8 cellular contexts compared by ENCODE assay signal in the genomic region with DNA sequence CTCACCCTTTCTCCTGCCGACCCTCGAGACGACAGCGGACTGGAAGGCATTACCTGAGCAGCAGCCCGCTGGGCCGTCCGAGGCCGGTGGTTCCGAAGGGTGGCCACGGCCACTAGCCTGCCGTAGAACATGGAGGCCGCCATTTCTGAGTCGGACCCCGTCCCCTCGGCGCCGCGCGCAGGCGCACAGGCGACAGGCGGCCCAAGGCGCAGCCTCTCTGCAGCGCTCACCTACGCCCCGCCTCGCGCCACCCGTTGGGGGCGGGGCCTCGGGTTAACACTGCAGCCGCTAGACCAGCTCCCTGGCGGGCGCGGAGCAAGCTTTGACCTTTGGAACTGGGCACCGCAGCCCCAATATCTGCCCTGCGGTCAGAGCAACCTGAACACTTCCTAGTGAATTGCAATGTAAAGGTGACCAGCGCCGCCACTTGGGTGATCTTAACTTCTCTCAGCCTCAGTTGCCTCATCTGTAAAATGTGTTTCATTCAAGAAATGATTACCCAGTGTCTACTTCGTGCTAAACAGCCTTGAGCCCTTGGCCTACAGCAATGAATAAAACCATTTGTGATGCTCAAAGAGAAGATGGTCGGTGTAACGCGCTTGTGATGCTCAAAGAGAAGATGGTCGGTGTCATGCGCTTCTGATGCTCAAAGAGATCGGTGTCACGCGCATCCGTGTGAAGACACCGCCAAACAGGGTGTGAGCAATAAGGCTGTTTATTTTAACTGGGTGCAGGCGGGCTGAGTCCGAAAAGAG. TPM values are rescaled to one million over a fixed set of nuclear protein-coding genes. Genes with fewer than 3 reads are reported as not detected.
DNase-seq lines count a peak whose midpoint lies in the region; ATAC-seq and TF ChIP-seq lines count a peak whose summit lies in the region.

A gene (minus strand): TSS at position 147 of the 755 bp plus-strand sequence. CDS start 4 bp downstream, at position 143.

- peaks cover 2% of the 10 kb centered on the region for H3K36me3 Mint-ChIP-seq in activated T-cell treated with anti-CD3 and anti-CD28 coated beads, Interleukin-2, amount 50 U/mL, for 4 hours (ENCODE audit: insufficient read depth)

- in situ Hi-C loops in KBM-7 (cut with MboI; ENCODE audit: low pct_unique_long_range_greater_than_20kb, low sequenced_read_pairs) (no loop called here), Panc1 (cut with HindIII; ENCODE audit: low pct_unique_long_range_greater_than_20kb, low sequenced_read_pairs) (no loop called here)

- no peaks in the 10 kb centered on the region for H3K27me3 Mint-ChIP-seq in activated T-cell treated with anti-CD3 and anti-CD28 coated beads, Interleukin-2, amount 50 U/mL, for 4 hours (ENCODE audit: low read depth)

- TF ChIP-seq CTCF in Panc1 (IDR thresholded peaks at IDR 0.05): no peak

- CTCF ChIA-PET in Panc1 (lab: Charles Lee): no interaction called here

- H3K4me1 ChIP-seq in Panc1 (ENCODE audit: control insufficient read depth, insufficient read depth, low read length) (no peaks in the 10 kb centered on the region), muscle layer of duodenum (ENCODE audit: control insufficient read depth in 1 of 2, insufficient read depth in 2 of 2, low read length in 2 of 2) (peaks cover 0 to 16% of the 10 kb centered on the region in 2 donors)

- intact Hi-C loops in Panc1 (cut with micrococcal nuclease; ENCODE audit: unreplicated experiment): no loop called here

- H3K4me1 Mint-ChIP-seq in activated T-cell treated with anti-CD3 and anti-CD28 coated beads, Interleukin-2, amount 50 U/mL, for 4 hours (ENCODE audit: low read depth): peaks cover 30% of the 10 kb centered on the region

- H3K36me3 ChIP-seq in Panc1 (ENCODE audit: control insufficient read depth, insufficient read depth, low read length): no peaks in the 10 kb centered on the region; the same call in 1 of the 2 replicates
- peaks cover 2 to 4% of the 10 kb centered on the region in 2 donors for H3K36me3 ChIP-seq in muscle layer of duodenum (ENCODE audit: control insufficient read depth in 1 of 2, insufficient read depth in 2 of 2, low read length in 2 of 2)

- H3K27ac ChIP-seq in Panc1 (ENCODE audit: low read length) (peak within 1 kb of the TSS; percentile 78), muscle layer of duodenum (ENCODE audit: low read length) (peak within 1 kb of the TSS; percentile 61)

- peak; percentile 97 for ATAC-seq in GM21717 (IDR thresholded peaks at IDR 0.05; ENCODE audit: unreplicated experiment)
- ATAC-seq in Panc1: peak; percentile 100
- ATAC-seq in activated T-cell treated with anti-CD3 and anti-CD28 coated beads, Interleukin-2, amount 50 U/mL, for 4 hours: peak; percentile 99 to 100
- peak; percentile 99 for ATAC-seq in esophagus mucosa

- H3K9me3 Mint-ChIP-seq in activated T-cell treated with anti-CD3 and anti-CD28 coated beads, Interleukin-2, amount 50 U/mL, for 4 hours: no peaks in the 10 kb centered on the region

- DNase-seq in DMS53 treated with DMSO at 0.1 percent for 48 hours (lab: John Stamatoyannopoulos, UW; ENCODE audit: unreplicated experiment) (peak; percentile 58), KBM-7 (peak; percentile 88), Panc1 (ENCODE audit: low read depth, low spot score) (peak; percentile 12)
- peak; percentile 88 for DNase-seq in activated T-cell treated with anti-CD3 and anti-CD28 coated beads, Interleukin-2, amount 50 U/mL, for 4 hours
- DNase-seq in stimulated activated CD8-positive, alpha-beta memory T cell treated with anti-CD3 and anti-CD28 coated beads, Interleukin-7, amount 100 ng/mL, for 24 hours (ENCODE audit: low read depth): peak; percentile 81

- H3K9me3 ChIP-seq in Panc1 (ENCODE audit: control insufficient read depth, insufficient read depth, low read depth, low read length) (no peaks in the 10 kb centered on the region), muscle layer of duodenum (ENCODE audit: control insufficient read depth in 1 of 2, low read length in 2 of 2) (no peaks in the 10 kb centered on the region)

- BruUV-seq in Panc1 (replicated peaks; lab: Mats Ljungman, UMichigan): no TSS peak

- H3K4me3 ChIP-seq in Panc1 (ENCODE audit: low read depth in 2 of 2, low read length in 2 of 2) (peak within 1 kb of the TSS; percentile 82 to 93), muscle layer of duodenum (ENCODE audit: low read depth in 1 of 2, low read length in 2 of 2) (peak within 1 kb of the TSS; percentile 71 to 99)

- POLR2A ChIA-PET in Panc1 (lab: Charles Lee): no interaction called here

- H3K27me3 ChIP-seq in Panc1 (ENCODE audit: control insufficient read depth, insufficient read depth, low read length) (no peaks in the 10 kb centered on the region), muscle layer of duodenum (ENCODE audit: low read depth, low read length) (no peaks in the 10 kb centered on the region)

- H3K4me3 Mint-ChIP-seq in activated T-cell treated with anti-CD3 and anti-CD28 coated beads, Interleukin-2, amount 50 U/mL, for 4 hours: peak within 1 kb of the TSS; percentile 96

RNA-seq across cellular contexts. Expression of the gene that starts here (rescaled TPM):
- 28.1 TPM for total RNA-seq in Panc1 (2021; ENCODE audit: unreplicated experiment)
- polyA plus RNA-seq in Panc1 (2012; ENCODE audit: insufficient read length): 27.1 TPM
- 10 to 100 TPM; 36.0 to 37.4 (median 36.5) TPM for total RNA-seq in activated T-cell treated with anti-CD3 and anti-CD28 coated beads, Interleukin-2, amount 50 U/mL, for 4 hours
- total RNA-seq in esophagus mucosa: 31.8 TPM

Comparison
In these comparisons a context has a peak if more than half of its experiments do, and no peak if none do; other contexts are left out.
1. Peak in every context shown above with its lines: DNase-seq, ATAC-seq, H3K4me3 ChIP-seq and H3K27ac ChIP-seq.
2. DNase-seq: peak in every context shown above with its lines; median percentile 88 in KBM-7; 88 in activated T-cell treated with anti-CD3 and anti-CD28 coated beads, Interleukin-2, amount 50 U/mL, for 4 hours; 81 in stimulated activated CD8-positive, alpha-beta memory T cell treated with anti-CD3 and anti-CD28 coated beads, Interleukin-7, amount 100 ng/mL, for 24 hours; 58 in DMS53 treated with DMSO at 0.1 percent for 48 hours; 12 in Panc1.